8 cellular contexts compared by ENCODE assay signal in the genomic region with DNA sequence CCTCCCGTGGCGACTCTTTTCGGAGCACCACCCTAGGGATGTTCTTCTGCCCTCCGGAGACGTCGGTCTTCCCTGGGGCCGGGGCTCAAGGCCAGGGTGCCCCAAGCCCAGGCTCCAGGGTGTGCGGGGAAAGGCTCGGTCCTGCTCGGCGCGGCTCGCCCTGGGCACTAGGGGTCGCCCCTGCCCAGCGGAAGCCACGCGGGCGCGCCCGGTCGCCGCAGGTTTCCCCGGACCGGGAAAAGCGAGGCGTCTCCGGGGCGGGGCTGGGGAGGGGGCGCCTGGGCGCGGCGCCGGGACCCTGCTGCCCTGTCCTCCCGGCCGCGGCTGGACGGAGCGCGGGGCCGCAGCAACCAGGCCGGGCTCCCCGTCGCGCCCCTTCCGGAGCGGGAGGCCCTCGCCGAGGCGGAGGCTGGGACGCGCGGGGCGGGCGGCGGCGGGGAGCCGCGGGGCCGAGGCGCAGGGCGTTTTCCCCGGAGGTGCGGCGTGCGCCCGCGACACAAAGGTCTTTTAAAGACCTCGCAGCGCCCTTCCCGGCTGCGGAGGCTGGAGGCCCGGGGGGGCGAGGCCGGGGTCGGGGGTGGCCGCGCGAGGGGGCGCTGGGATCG.
DNase-seq lines count a peak whose midpoint lies in the region; ATAC-seq and TF ChIP-seq lines count a peak whose summit lies in the region.

No MANE protein-coding gene starts in this region.

- H3K9me3 ChIP-seq in hepatocyte (ENCODE audit: low read depth) (no peaks in the 10 kb centered on the region), aorta (ENCODE audit: control insufficient read depth, low read length) (no peaks in the 10 kb centered on the region)

- H3K36me3 ChIP-seq in hepatocyte (replicated peaks; ENCODE audit: insufficient read depth, low read depth) = no peaks in the 10 kb centered on the region
- no peaks in the 10 kb centered on the region for H3K36me3 ChIP-seq in aorta (ENCODE audit: control insufficient read depth in 1 of 2, insufficient read depth in 2 of 2, low read length in 1 of 2)

- no peaks in the 10 kb centered on the region for H3K9me2 ChIP-seq in hepatocyte (replicated peaks; ENCODE audit: insufficient read depth)

- peak overlapping the region; percentile 54 for H2AFZ ChIP-seq in hepatocyte

- H3K79me2 ChIP-seq in hepatocyte = no peaks in the 10 kb centered on the region

- TF ChIP-seq CTCF in hepatocyte (IDR thresholded peaks at IDR 0.05; ENCODE audit: poor library complexity) = peak; percentile 86

- 0% methylated on average over 27 of the region's 80 CpGs for WGBS in hepatocyte (ENCODE audit: low lambda C conversion rate, missing lambda C conversion rate)
- WGBS in aorta, 2 donors = 0 to 1% methylated on average over 60 to 80 of the region's 80 CpGs

- no peaks in the 10 kb centered on the region for H3K27me3 ChIP-seq in hepatocyte
- H3K27me3 ChIP-seq in aorta (ENCODE audit: control insufficient read depth in 1 of 2, insufficient read depth in 2 of 2, low read length in 1 of 2) = no peaks in the 10 kb centered on the region

- intact Hi-C loops in aorta (cut with DNase I) = loop anchor here (1.0 to 10.0 kb wide), 5 partner anchors 264 to 911 kb away; no protein-coding TSS in a partner anchor

- H3K4me3 ChIP-seq in hepatocyte (peak overlapping the region; percentile 52), aorta (ENCODE audit: low read length in 2 of 2) (peak overlapping the region; percentile 50 to 81)

- H3K4me1 ChIP-seq in hepatocyte (ENCODE audit: insufficient read depth) (peaks cover 9% of the 10 kb centered on the region), aorta (ENCODE audit: control insufficient read depth in 1 of 2, insufficient read depth in 2 of 2, low read length in 2 of 2) (no peaks in the 10 kb centered on the region)

- no peaks in the 10 kb centered on the region for H4K20me1 ChIP-seq in hepatocyte (ENCODE audit: insufficient read depth, poor library complexity, severe bottlenecking)

- DNase-seq in G401 (ENCODE audit: low spot score) (peak; percentile 30), H4 (ENCODE audit: low spot score) (peak; percentile 58), M059J (ENCODE audit: low read depth) (peak; percentile 72), T-helper 1 cell (peak; percentile 42 to 65 (median 52)), amniotic stem cell (lab: John Stamatoyannopoulos, UW) (peak; percentile 41), hepatocyte (ENCODE audit: low spot score) (peak; percentile 88), retina (peak; percentile 87), aorta (peak; percentile 81 to 91)

- ATAC-seq in aorta (ENCODE audit: low FRiP score) = peak; percentile 91

- in situ Hi-C loops in G401 (cut with HindIII; ENCODE audit: low sequenced_read_pairs) = no loop called here

- H3K4me2 ChIP-seq in hepatocyte = peak overlapping the region; percentile 87

- H3K27ac ChIP-seq in hepatocyte = no peak overlapping the region
- no peak overlapping the region for H3K27ac ChIP-seq in aorta (ENCODE audit: low read depth in 1 of 2, low read length in 2 of 2)

Comparison
In these comparisons a context has a peak if more than half of its experiments do, and no peak if none do; other contexts are left out.
1. DNase-seq: peak in every context shown above with its lines; median percentile 88 in hepatocyte; 87 in retina; 86 in aorta; 72 in M059J; 58 in H4; 52 in T-helper 1 cell; 41 in amniotic stem cell; 30 in G401.